ENCODE assay signal across 8 cellular contexts in the genomic region with DNA sequence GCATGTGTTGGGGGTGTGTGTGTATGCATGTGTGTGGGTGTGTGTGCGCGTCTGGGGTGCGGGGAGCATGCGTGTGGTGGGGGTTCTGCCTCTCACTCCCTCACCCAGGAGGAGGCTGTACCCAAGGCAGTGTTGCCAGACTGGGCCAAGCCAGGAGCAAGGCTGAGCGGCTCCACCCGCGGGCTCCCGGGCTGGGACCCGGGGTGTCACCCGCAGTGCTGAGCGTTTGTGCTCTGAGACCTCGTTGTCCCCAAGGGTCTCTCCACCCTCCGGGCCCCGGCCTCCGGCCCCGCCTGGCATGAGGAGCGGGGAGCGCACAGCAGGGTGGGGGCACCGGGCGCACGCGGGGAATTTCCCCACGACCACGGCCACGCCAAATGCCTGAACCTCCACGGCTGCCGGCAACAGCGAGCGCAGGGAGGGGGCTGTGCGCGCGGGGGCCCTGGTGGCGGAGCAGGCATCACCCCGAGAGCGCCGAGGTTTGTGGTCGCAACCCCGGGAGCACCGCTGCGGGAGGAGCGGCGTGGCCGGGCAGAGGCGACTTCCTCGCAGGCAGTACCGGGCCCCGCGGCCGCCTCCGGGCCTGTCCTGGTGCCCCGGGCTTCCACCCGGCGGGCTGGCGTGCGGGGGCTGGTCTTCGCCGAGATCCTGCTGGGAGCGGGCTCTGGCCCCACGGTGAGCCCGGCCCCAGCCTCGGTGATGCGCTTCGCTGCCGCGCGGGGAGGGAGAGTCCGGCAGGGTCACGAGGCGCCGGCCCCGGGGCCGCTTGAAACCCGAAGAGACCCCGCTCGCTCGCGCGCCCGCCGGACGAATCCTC. TPM values are rescaled to one million over a fixed set of nuclear protein-coding genes. Genes with fewer than 3 reads are reported as not detected.
DNase-seq lines count a peak whose midpoint lies in the region; ATAC-seq, FAIRE-seq and TF ChIP-seq lines count a peak whose summit lies in the region.

No MANE protein-coding gene starts in this region.

- 5 to 6% methylated on average over 73 to 81 of the region's 81 CpGs for WGBS in pancreas, 2 donors

- H3K27me3 ChIP-seq in pancreas = peaks cover 0 to 3% (median 0%) of the 10 kb centered on the region in 4 donors

- DNase-seq in activated T-cell treated with anti-CD3 and anti-CD28 coated beads, Interleukin-2, amount 50 U/mL, for 24 hours = peak; percentile 51
- DNase-seq in head of caudate nucleus (peak in 27 of 42 donors; percentile 17 to 70 (median 46)), pancreas (peak in 2 of 6 donors; percentile 9 to 67), NCI-H446 (lab: John Stamatoyannopoulos, UW) (no peak), cortex of kidney (lab: John Stamatoyannopoulos, UW) (no peak)

- H3K27ac Mint-ChIP-seq in activated T-cell treated with anti-CD3 and anti-CD28 coated beads, Interleukin-2, amount 50 U/mL, for 24 hours = no peak overlapping the region

- no peaks in the 10 kb centered on the region for H3K9me3 ChIP-seq in pancreas

- H3K27ac ChIP-seq in pancreas = no peak overlapping the region

- ATAC-seq in GM18868 (IDR thresholded peaks at IDR 0.05; ENCODE audit: unreplicated experiment) (peak; percentile 30), pancreas (peak; percentile 20 to 64 (median 54)), HG02970 (IDR thresholded peaks at IDR 0.05; ENCODE audit: low FRiP score, unreplicated experiment) (no peak), GM21723 (IDR thresholded peaks at IDR 0.05; ENCODE audit: unreplicated experiment) (no peak)

- peaks cover 10% of the 10 kb centered on the region for H3K4me1 Mint-ChIP-seq in activated T-cell treated with anti-CD3 and anti-CD28 coated beads, Interleukin-2, amount 50 U/mL, for 24 hours (ENCODE audit: low read depth)

- H3K4me1 ChIP-seq in pancreas = peaks cover 0 to 5% (median 0%) of the 10 kb centered on the region in 3 donors

- peak overlapping the region; percentile 18 to 51 (median 30) for H3K4me3 ChIP-seq in pancreas

- H3K36me3 ChIP-seq in pancreas = peaks cover 0 to 6% (median 0%) of the 10 kb centered on the region in 3 donors

- H3K27me3 Mint-ChIP-seq in activated T-cell treated with anti-CD3 and anti-CD28 coated beads, Interleukin-2, amount 50 U/mL, for 24 hours = peaks cover 46% of the 10 kb centered on the region

- no peak for FAIRE-seq in pancreas (lab: Jason Lieb, UNC)

- H3K36me3 Mint-ChIP-seq in activated T-cell treated with anti-CD3 and anti-CD28 coated beads, Interleukin-2, amount 50 U/mL, for 24 hours (ENCODE audit: low read depth) = peaks cover 3% of the 10 kb centered on the region

- H3K4me3 Mint-ChIP-seq in activated T-cell treated with anti-CD3 and anti-CD28 coated beads, Interleukin-2, amount 50 U/mL, for 24 hours = no peak overlapping the region

- TF ChIP-seq CTCF in pancreas (IDR thresholded peaks at IDR 0.05) = no peak

- intact Hi-C loops in head of caudate nucleus (cut with DNase I) (no loop called here), pancreas (cut with DNase I) (no loop called here)

- no peaks in the 10 kb centered on the region for H3K9me3 Mint-ChIP-seq in activated T-cell treated with anti-CD3 and anti-CD28 coated beads, Interleukin-2, amount 50 U/mL, for 24 hours

RNA-seq across cellular contexts. Expression of gene OCA2, which starts 7.4 kb away (rescaled TPM):
- under 1 TPM in 3 of 6 donors, not detected in 3; 0.12 to 0.31 (median 0.12) TPM for total RNA-seq in pancreas
- polyA plus RNA-seq in pancreas = under 1 TPM in 1 of 2 donors, not detected in 1; 0.23 TPM

Comparison
In these comparisons a context has a peak if more than half of its experiments do, and no peak if none do; other contexts are left out.
1. ATAC-seq: peak in GM18868 (single experiment) and pancreas (4 of 4); none in HG02970 (single experiment) and GM21723 (single experiment).
2. DNase-seq: peak in activated T-cell treated with anti-CD3 and anti-CD28 coated beads, Interleukin-2, amount 50 U/mL, for 24 hours (single experiment) and head of caudate nucleus (27 of 42); none in NCI-H446 (0 of 2) and cortex of kidney (single experiment).